ENCODE assay signal across 8 cellular contexts in genomic region chr7:12715372-12716133, GRCh38. TPM values are rescaled to one million over a fixed set of nuclear protein-coding genes. Genes with fewer than 3 reads are reported as not detected.
A peak's percentile ranks its signal among the peaks of the same experiment; 100 is the strongest.
DNase-seq lines count a peak whose midpoint lies in the region; ATAC-seq and FAIRE-seq lines count a peak whose summit lies in the region.

No MANE protein-coding gene starts in this region.

- H3K4me1 ChIP-seq in duodenal mucosa (ENCODE audit: control insufficient read depth in 1 of 2, insufficient read depth in 2 of 2, low read length in 2 of 2) = peaks cover 9 to 18% of the 10 kb centered on the region in 2 donors

- no peaks in the 10 kb centered on the region for H3K9me3 Mint-ChIP-seq in T-cell

- H3K4me3 ChIP-seq in duodenal mucosa (ENCODE audit: low read depth in 1 of 2, low read length in 2 of 2) = peak overlapping the region; percentile 53 to 58

- H3K4me3 Mint-ChIP-seq in T-cell = peak overlapping the region in 1 of 3 donors; percentile 25

- DNase-seq in C1 segment of cervical spinal cord (lab: John Stamatoyannopoulos, UW) (peak in 12 of 14 donors; percentile 2 to 50 (median 30)), HTR-8/SVneo (ENCODE audit: insufficient read length, low spot score) (peak; percentile 51), T-cell (peak in 10 of 34 experiments; percentile 1 to 26 (median 4)), left lobe of liver (ENCODE audit: low spot score) (peak; percentile 60), cortex of kidney (lab: John Stamatoyannopoulos, UW) (no peak)
- peak; percentile 7 for DNase-seq in stimulated activated CD8-positive, alpha-beta memory T cell treated with anti-CD3 and anti-CD28 coated beads, Interleukin-12 subunit alpha, Interleukin-12 subunit beta, amount 100 ng/mL, for 24 hours (ENCODE audit: extremely low read depth)

- POLR2A ChIA-PET in T-cell (lab: Charles Lee) = interaction anchor here in 1 of 2 donors (1.0 kb wide), 1 partner anchor 28 kb away, joined by 3 read pairs; the partner anchor contains the start of gene ARL4A

- CTCF ChIA-PET in T-cell (lab: Charles Lee) = interaction anchor here in 1 of 2 donors (0.6 kb wide), 1 partner anchor 182 kb away, joined by 3 read pairs; no protein-coding TSS in a partner anchor

- H3K4me1 Mint-ChIP-seq in T-cell = peaks cover 9 to 36% (median 21%) of the 10 kb centered on the region in 3 donors

- H3K27me3 Mint-ChIP-seq in T-cell = no peaks in the 10 kb centered on the region

- no peaks in the 10 kb centered on the region for H3K9me3 ChIP-seq in duodenal mucosa (ENCODE audit: control insufficient read depth in 1 of 2, low read length in 2 of 2)

- peak; percentile 50 to 83 (median 78) for ATAC-seq in T-cell (replicated peaks in 1 of 4)
- peak; percentile 88 for ATAC-seq in left lobe of liver
- ATAC-seq in GM18870 (IDR thresholded peaks at IDR 0.05; ENCODE audit: unreplicated experiment) = no peak

- H3K9ac ChIP-seq in duodenal mucosa (ENCODE audit: low read depth in 1 of 2, low read length in 2 of 2) = peak overlapping the region in 1 of 2 donors; percentile 30

- peak overlapping the region; percentile 37 to 54 for H3K27ac Mint-ChIP-seq in T-cell

- no peaks in the 10 kb centered on the region for H3K27me3 ChIP-seq in duodenal mucosa (ENCODE audit: control insufficient read depth in 1 of 2, insufficient read depth in 2 of 2, low read length in 2 of 2)

- H3K36me3 Mint-ChIP-seq in T-cell = no peaks in the 10 kb centered on the region

- H3K36me3 ChIP-seq in duodenal mucosa (ENCODE audit: control insufficient read depth in 1 of 2, insufficient read depth in 2 of 2, low read length in 2 of 2) = no peaks in the 10 kb centered on the region

- FAIRE-seq in HTR-8/SVneo (lab: Jason Lieb, UNC) = no peak

- peak overlapping the region; percentile 5 for H3K27ac ChIP-seq in duodenal mucosa (ENCODE audit: low read depth, low read length)

RNA-seq across cellular contexts. Expression of gene ARL4A, which starts 28.1 kb away (rescaled TPM):
- 10 to 100 TPM in 3 of 5 donors, 1 to 10 TPM in 2; 7.0 to 98.2 (median 13.6) TPM for total RNA-seq in T-cell
- total RNA-seq in left lobe of liver = 5.8 TPM
